ENCODE assay signal across 19 cellular contexts in genomic region chr9:137985637-137986071, GRCh38.
"Had no signal": no experiment of that assay in that cellular context is flagged by ENCODE, and none has a peak within 500 bp of the region (broad histone marks: within the 10 kb centered on the region; RNA-seq: fewer than 3 reads in every experiment).

No MANE protein-coding gene starts in this region.

- H3K27me3 ChIP-seq: colonic mucosa had no signal

- DNase-seq: cerebellar nuclear complex; colonic mucosa; effector CD8-positive, alpha-beta T cell; heart right ventricle; immature natural killer cell; left ventricle myocardium inferior; mesenchymal stem cell; midbrain; small intestine; stimulated activated CD4-positive, alpha-beta T cell treated with anti-CD3 and anti-CD28 coated beads, Interleukin-2, amount 100 ng/mL, for 48 hours; stimulated activated naive CD4-positive, alpha-beta T cell treated with Interleukin-2 at 50 U/mL for 16 hours; trophoblast cell had no signal

- H3K4me1 ChIP-seq: colonic mucosa, heart right ventricle, left ventricle myocardium inferior, parathyroid adenoma had no signal

- H3K9me3 ChIP-seq: colonic mucosa, heart right ventricle had no signal

- ATAC-seq: esophagus mucosa; heart right ventricle; natural killer cell treated with Interleukin-12 subunit alpha and Interleukin-12 subunit beta and Interleukin-15 and Interleukin-18, amount 100 ng/mL, for 72 hours had no signal

- FAIRE-seq: frontal cortex, keratinocyte, small intestine, urothelium cell line had no signal

- H3K4me3 ChIP-seq: colonic mucosa, heart right ventricle, left ventricle myocardium inferior, lung had no signal

- H3K36me3 ChIP-seq: colonic mucosa, heart right ventricle, left ventricle myocardium inferior had no signal

- H3K27ac ChIP-seq: colonic mucosa, heart right ventricle, left ventricle myocardium inferior, parathyroid adenoma had no signal
